Comparison of ENCODE assay signal across 28 cellular contexts in the genomic region with DNA sequence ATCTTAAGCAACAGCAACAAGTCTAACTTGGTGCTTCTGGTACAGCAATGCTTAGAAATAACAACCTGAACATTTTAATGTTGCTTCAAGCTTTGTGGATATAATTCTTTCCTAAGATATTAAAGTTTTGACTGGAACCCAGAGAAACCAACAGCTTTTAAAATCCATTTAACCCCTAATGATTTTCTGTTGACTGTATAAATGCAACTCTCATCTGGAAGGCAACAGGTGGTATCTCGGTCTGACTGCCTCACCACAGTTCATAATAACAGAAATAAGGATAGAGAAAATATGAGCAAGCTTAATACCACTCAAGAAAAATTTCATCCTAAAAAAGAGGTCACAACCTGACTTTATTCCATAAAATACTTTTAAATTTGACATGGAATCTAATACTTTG.
"Had no signal": no experiment of that assay in that cellular context is flagged by ENCODE, and none has a peak within 500 bp of the region (broad histone marks: within the 10 kb centered on the region; RNA-seq: fewer than 3 reads in every experiment).

No MANE protein-coding gene starts in this region.

- H3K27me3 ChIP-seq: colonic mucosa, dorsolateral prefrontal cortex, esophagus muscularis mucosa, esophagus squamous epithelium, foreskin keratinocyte, gastrocnemius medialis, gastroesophageal sphincter, heart left ventricle, heart right ventricle had no signal

- H3K27ac ChIP-seq: colonic mucosa, coronary artery, epithelial cell of prostate, esophagus muscularis mucosa, esophagus squamous epithelium, foreskin keratinocyte, gastrocnemius medialis, gastroesophageal sphincter, heart left ventricle, heart right ventricle had no signal

- H3K4me3 ChIP-seq: colonic mucosa, coronary artery, dorsolateral prefrontal cortex, esophagus muscularis mucosa, esophagus squamous epithelium, gastrocnemius medialis, gastroesophageal sphincter, heart left ventricle, heart right ventricle had no signal

- H3K9me3 ChIP-seq: colonic mucosa, esophagus muscularis mucosa, esophagus squamous epithelium, gastrocnemius medialis, gastroesophageal sphincter, heart left ventricle, heart right ventricle had no signal

- H3K36me3 ChIP-seq: colonic mucosa had no signal

- H3K9me3 Mint-ChIP-seq: dendritic cell treated with granulocyte-macrophage colony-stimulating factor and Interleukin-4, amounts not matched to agents 40 ng/mL and 50 ng/mL, for 4 days; effector memory CD8-positive, alpha-beta T cell; endodermal cell had no signal

- H3K27ac Mint-ChIP-seq: dendritic cell treated with granulocyte-macrophage colony-stimulating factor and Interleukin-4, amounts not matched to agents 40 ng/mL and 50 ng/mL, for 4 days; effector memory CD8-positive, alpha-beta T cell; endodermal cell had no signal

- DNase-seq: colonic mucosa; cortex of kidney; dermis blood vessel endothelial cell; dorsolateral prefrontal cortex; effector CD4-positive, alpha-beta T cell; effector CD8-positive, alpha-beta T cell; effector memory CD4-positive, alpha-beta T cell; effector memory CD8-positive, alpha-beta T cell; endodermal cell; erythroblast; esophagus squamous epithelium; foreskin fibroblast; foreskin keratinocyte; foreskin melanocyte; gastrocnemius medialis; glutamatergic neuron; head of caudate nucleus; heart left ventricle; heart right ventricle had no signal

- ATAC-seq: effector memory CD8-positive, alpha-beta T cell; esophagus mucosa; foreskin keratinocyte; gastrocnemius medialis; gastroesophageal sphincter; heart left ventricle; heart right ventricle had no signal

- FAIRE-seq: colon, endothelial cell of umbilical vein, frontal cortex had no signal

- H3K4me1 ChIP-seq: colonic mucosa, esophagus muscularis mucosa, esophagus squamous epithelium, foreskin keratinocyte, gastrocnemius medialis, gastroesophageal sphincter had no signal

- H3K4me1 Mint-ChIP-seq: endodermal cell had no signal

- H3K27me3 Mint-ChIP-seq: effector memory CD8-positive, alpha-beta T cell had no signal

- H3K4me3 Mint-ChIP-seq: dendritic cell treated with granulocyte-macrophage colony-stimulating factor and Interleukin-4, amounts not matched to agents 40 ng/mL and 50 ng/mL, for 4 days; effector memory CD8-positive, alpha-beta T cell; endodermal cell had no signal
